ENCODE assay signal across 9 cellular contexts in genomic region chr10:37775612-37776011, GRCh38.
"Had no signal": no experiment of that assay in that cellular context is flagged by ENCODE, and none has a peak within 500 bp of the region (broad histone marks: within the 10 kb centered on the region; RNA-seq: fewer than 3 reads in every experiment).

No MANE protein-coding gene starts in this region.

- H3K36me3 ChIP-seq: HAP-1 had no signal

- H3K27ac Mint-ChIP-seq: GM23338, H9, HFFc6 had no signal

- H3K4me1 ChIP-seq: HAP-1 had no signal

- H3K27ac ChIP-seq: GM23248 had no signal

- H2AFZ ChIP-seq: GM23248, GM23338 had no signal

- ATAC-seq: GM23338, HCT116 had no signal

- H3K4me2 ChIP-seq: GM23338 had no signal

- H3K9ac ChIP-seq: GM23248 had no signal

- H3K4me3 Mint-ChIP-seq: GM23338, H9, HFFc6 had no signal

- H3K4me3 ChIP-seq: GM23248, GM23338, HAP-1 had no signal

- H3K4me1 Mint-ChIP-seq: GM23338, H9 had no signal

- DNase-seq: GM23248, GOT3, H7, H9, HCEC 1CT, HFFc6 had no signal
